ENCODE assay signal across 12 cellular contexts in genomic region chr3:9782777-9783176, GRCh38. TPM values are rescaled to one million over a fixed set of nuclear protein-coding genes. Genes with fewer than 3 reads are reported as not detected.
A peak's percentile ranks its signal among the peaks of the same experiment; 100 is the strongest.
DNase-seq lines count a peak whose midpoint lies in the region; ATAC-seq and TF ChIP-seq lines count a peak whose summit lies in the region.
"Had no signal": no experiment of that assay in that cellular context is flagged by ENCODE, and none has a peak within 500 bp of the region (broad histone marks: within the 10 kb centered on the region; RNA-seq: fewer than 3 reads in every experiment).

No MANE protein-coding gene starts in this region.

- TF ChIP-seq CTCF in left ventricle myocardium inferior (IDR thresholded peaks at IDR 0.05; ENCODE audit: borderline replicate concordance) = peak; percentile 21

- no peak for ATAC-seq in Right ventricle myocardium inferior
- no peak for ATAC-seq in effector memory CD8-positive, alpha-beta T cell (replicated peaks)
- ATAC-seq in HG03196 (IDR thresholded peaks at IDR 0.05; ENCODE audit: unreplicated experiment) = no peak
- ATAC-seq in GM19397 (IDR thresholded peaks at IDR 0.05; ENCODE audit: unreplicated experiment) = no peak
- ATAC-seq: gastrocnemius medialis had no signal

- peaks cover 8% of the 10 kb centered on the region for H3K4me1 ChIP-seq in left ventricle myocardium inferior
- H3K4me1 ChIP-seq: breast epithelium, gastrocnemius medialis had no signal

- no peaks in the 10 kb centered on the region for H3K9me3 Mint-ChIP-seq in effector memory CD8-positive, alpha-beta T cell

- H3K4me3 ChIP-seq in left ventricle myocardium inferior = no peak overlapping the region
- H3K4me3 ChIP-seq: breast epithelium, gastrocnemius medialis, skin epidermis had no signal

- DNase-seq in left ventricle myocardium inferior = no peak
- DNase-seq in Right ventricle myocardium inferior (ENCODE audit: missing footprints) = no peak
- DNase-seq in NCI-H460 (ENCODE audit: extremely low read depth, low read depth) = peak; percentile 15
- DNase-seq in effector memory CD8-positive, alpha-beta T cell = no peak
- DNase-seq in NCI-H1105 treated with DMSO at 0.1 percent for 48 hours (lab: John Stamatoyannopoulos, UW) = no peak
- DNase-seq in UCSD-AML1 (lab: John Stamatoyannopoulos, UW; ENCODE audit: unreplicated experiment) = no peak
- DNase-seq: gastrocnemius medialis, NCI-H146 had no signal

- no peaks in the 10 kb centered on the region for H3K27me3 ChIP-seq in left ventricle myocardium inferior (ENCODE audit: low read depth)
- H3K27me3 ChIP-seq: breast epithelium, gastrocnemius medialis had no signal

- no peak overlapping the region for H3K4me3 Mint-ChIP-seq in effector memory CD8-positive, alpha-beta T cell

- peak overlapping the region; percentile 81 to 85 for H3K27ac Mint-ChIP-seq in effector memory CD8-positive, alpha-beta T cell

- H3K27ac ChIP-seq in left ventricle myocardium inferior (replicated peaks) = no peak overlapping the region
- H3K27ac ChIP-seq: breast epithelium, gastrocnemius medialis had no signal

- peaks cover 39% of the 10 kb centered on the region for H3K36me3 Mint-ChIP-seq in effector memory CD8-positive, alpha-beta T cell (ENCODE audit: insufficient read depth)

- intact Hi-C loops in left ventricle myocardium inferior (cut with micrococcal nuclease) = no loop called here
- intact Hi-C loops in Right ventricle myocardium inferior (cut with DNase I) = no loop called here

- H3K9me3 ChIP-seq in left ventricle myocardium inferior (replicated peaks) = no peaks in the 10 kb centered on the region
- H3K9me3 ChIP-seq: breast epithelium, gastrocnemius medialis had no signal

- H3K36me3 ChIP-seq in left ventricle myocardium inferior = peaks cover 81% of the 10 kb centered on the region

- peaks cover 38 to 39% of the 10 kb centered on the region in 2 donors for H3K4me1 Mint-ChIP-seq in effector memory CD8-positive, alpha-beta T cell (ENCODE audit: low read depth in 2 of 2)

- H3K27me3 Mint-ChIP-seq in effector memory CD8-positive, alpha-beta T cell = no peaks in the 10 kb centered on the region

RNA-seq across cellular contexts. Expression of gene TADA3, which starts 9.5 kb away (rescaled TPM):
- total RNA-seq in left ventricle myocardium inferior (45.3 TPM), Right ventricle myocardium inferior (48.4 TPM)
- total RNA-seq in NCI-H460 (2014; rRNA removed; shearing (Covaris generic)) = 45.6 and 49.2 TPM in 2 replicates
- 39.2 and 50.9 TPM in 2 replicates for polyA plus RNA-seq in NCI-H460 (2014; cell fraction: nucleus; rRNA removed)

RNA-seq across cellular contexts. Expression of gene ARPC4, which starts 10.1 kb away (rescaled TPM):
- total RNA-seq in left ventricle myocardium inferior (52.9 TPM), Right ventricle myocardium inferior (70.8 TPM)
- 80.9 and 97.3 TPM in 2 replicates for total RNA-seq in NCI-H460 (2014; rRNA removed; shearing (Covaris generic))
- polyA plus RNA-seq in NCI-H460 (2014; cell fraction: nucleus; rRNA removed) = 46.3 and 66.3 TPM in 2 replicates

RNA-seq across cellular contexts. Expression of gene CAMK1, which starts 13.0 kb away (rescaled TPM):
- total RNA-seq in left ventricle myocardium inferior (12.3 TPM), Right ventricle myocardium inferior (18.4 TPM)
- 27.1 and 28.2 TPM in 2 replicates for total RNA-seq in NCI-H460 (2014; rRNA removed; shearing (Covaris generic))
- 27.0 and 35.5 TPM in 2 replicates for polyA plus RNA-seq in NCI-H460 (2014; cell fraction: nucleus; rRNA removed)

RNA-seq across cellular contexts. Expression of gene TTLL3, which starts 27.3 kb away (rescaled TPM):
- 10.2 TPM for total RNA-seq in left ventricle myocardium inferior
- total RNA-seq in Right ventricle myocardium inferior = 10.6 TPM
- total RNA-seq in NCI-H460 (2014; rRNA removed; shearing (Covaris generic)) = 5.2 and 8.2 TPM in 2 replicates
- 42.5 and 79.6 TPM in 2 replicates for polyA plus RNA-seq in NCI-H460 (2014; cell fraction: nucleus; rRNA removed)

RNA-seq across cellular contexts. Expression of gene OGG1, which starts 33.0 kb away (rescaled TPM):
- 9.2 TPM for total RNA-seq in left ventricle myocardium inferior
- total RNA-seq in Right ventricle myocardium inferior = 10.5 TPM
- 10.1 and 13.9 TPM in 2 replicates for total RNA-seq in NCI-H460 (2014; rRNA removed; shearing (Covaris generic))
- polyA plus RNA-seq in NCI-H460 (2014; cell fraction: nucleus; rRNA removed) = 13.2 and 23.5 TPM in 2 replicates
